ENCODE assay signal across 19 cellular contexts in the genomic region with DNA sequence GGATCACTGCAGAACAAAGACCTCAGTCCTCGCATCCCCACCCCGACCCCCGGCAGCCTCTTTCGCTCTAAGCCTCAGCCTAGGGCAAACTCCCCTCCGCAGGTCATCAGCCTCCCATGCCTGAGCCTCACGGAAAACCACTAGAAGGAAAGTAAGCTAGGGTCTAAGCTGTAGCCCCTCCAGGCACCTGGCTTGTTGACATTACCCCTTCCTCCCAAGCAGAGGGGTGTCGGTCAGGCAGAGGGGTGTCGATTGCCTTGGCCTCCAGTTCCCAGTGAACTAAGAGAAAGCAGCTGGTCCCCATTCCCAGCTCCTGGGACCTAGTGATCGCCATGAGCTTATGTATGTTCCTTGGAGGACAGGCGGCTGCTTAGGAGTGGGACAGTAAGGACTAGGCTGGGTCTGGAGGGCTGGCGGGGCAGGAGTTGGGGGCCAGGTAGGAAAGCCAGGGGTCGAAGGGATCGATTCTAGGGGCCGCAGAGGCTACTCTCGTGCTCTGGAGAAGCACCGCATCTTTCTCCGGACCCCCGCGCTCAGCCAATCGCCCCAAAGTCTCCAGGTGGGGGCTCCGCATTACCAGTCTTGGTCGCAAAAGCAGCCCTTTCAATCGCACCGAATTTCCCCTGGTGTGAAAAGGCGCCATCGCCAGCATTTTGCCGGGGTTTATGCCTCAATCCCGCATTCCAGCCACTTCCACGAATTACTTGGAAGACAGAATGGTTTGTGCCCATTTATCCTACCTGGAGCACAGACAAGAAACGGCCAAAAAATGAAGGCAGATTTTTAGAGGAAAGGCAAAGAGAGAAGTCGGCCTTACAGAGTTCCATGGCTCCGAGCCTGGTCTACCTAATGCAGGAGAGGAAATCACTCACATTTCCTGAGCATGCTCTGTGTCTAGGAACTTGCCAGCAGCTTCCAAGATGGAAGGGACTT. TPM values are rescaled to one million over a fixed set of nuclear protein-coding genes. Genes with fewer than 3 reads are reported as not detected.
DNase-seq lines count a peak whose midpoint lies in the region; ATAC-seq, FAIRE-seq and TF ChIP-seq lines count a peak whose summit lies in the region.
"Had no signal": no experiment of that assay in that cellular context is flagged by ENCODE, and none has a peak within 500 bp of the region (broad histone marks: within the 10 kb centered on the region; RNA-seq: fewer than 3 reads in every experiment).

No MANE protein-coding gene starts in this region.

- H3K27ac Mint-ChIP-seq in H9 (no peak overlapping the region), endothelial cell (ENCODE audit: unreplicated experiment) (no peak overlapping the region)
- H3K27ac Mint-ChIP-seq: CD8-positive, alpha-beta T cell had no signal

- TF ChIP-seq EP300 in H1 (IDR thresholded peaks at IDR 0.05; ENCODE audit: borderline replicate concordance in 1 of 2, low read depth in 2 of 2, low read length in 2 of 2) (no peak), esophagus muscularis mucosa (IDR thresholded peaks at IDR 0.05) (no peak)

- H3K27me3 ChIP-seq in H9 (ENCODE audit: insufficient read depth, low read length), result peaks cover 98% of the 10 kb centered on the region
- H3K27me3 ChIP-seq in H1 (replicated peaks in 1 of 4; ENCODE audit: control insufficient read depth in 3 of 4, extremely low read depth in 1 of 4, insufficient read depth in 3 of 4, low read length in 3 of 4), result peaks cover 93 to 100% (median 99%) of the 10 kb centered on the region in 4 experiments
- peaks cover 66 to 100% (median 92%) of the 10 kb centered on the region in 3 experiments for H3K27me3 ChIP-seq in neuronal stem cell (ENCODE audit: control insufficient read depth in 3 of 3, insufficient read depth in 3 of 3, low read depth in 1 of 3, low read length in 3 of 3)
- peaks cover 100% of the 10 kb centered on the region for H3K27me3 ChIP-seq in foreskin keratinocyte
- H3K27me3 ChIP-seq in esophagus muscularis mucosa, result peaks cover 11 to 100% (median 96%) of the 10 kb centered on the region in 4 donors

- H3K36me3 Mint-ChIP-seq in H9 (ENCODE audit: insufficient read depth in 1 of 3, low read depth in 3 of 3) (no peaks in the 10 kb centered on the region; a peak in 1 of 7 replicates), endothelial cell (ENCODE audit: low read depth, unreplicated experiment) (no peaks in the 10 kb centered on the region)
- H3K36me3 Mint-ChIP-seq: CD8-positive, alpha-beta T cell had no signal

- no peak overlapping the region for H3K27ac ChIP-seq in H9 (ENCODE audit: insufficient read length, low read depth, low read length)
- no peak overlapping the region for H3K27ac ChIP-seq in H1 (ENCODE audit: low read depth, low read length)
- no peak overlapping the region for H3K27ac ChIP-seq in neuronal stem cell (replicated peaks; ENCODE audit: low read length)
- no peak overlapping the region for H3K27ac ChIP-seq in foreskin keratinocyte
- no peak overlapping the region for H3K27ac ChIP-seq in esophagus muscularis mucosa (replicated peaks in 1 of 4)

- H3K56ac ChIP-seq in H9 (ENCODE audit: insufficient read length, low read depth, low read length) (no peak overlapping the region), H1 (replicated peaks; ENCODE audit: insufficient read length, low read depth, low read length) (no peak overlapping the region)

- H2BK12ac ChIP-seq in H9 (ENCODE audit: insufficient read length, low read depth, low read length) (no peak overlapping the region), H1 (ENCODE audit: low read depth, low read length) (0 out of 2 replicates have a peak overlapping the region, but pooled peaks have one; percentile 75), neuronal stem cell (ENCODE audit: low read length) (no peak overlapping the region)

- WGBS in H9 (ENCODE audit: extremely low coverage, insufficient read length, low lambda C conversion rate), result no CpG with 5 or more reads among the region's 32 CpGs
- 14% methylated on average over 27 of the region's 32 CpGs; no CpG with 5 or more reads in 1 of the 2 experiments for WGBS in H1 (ENCODE audit: extremely low coverage in 1 of 2, insufficient coverage in 1 of 2, insufficient read length in 1 of 2, insufficient replicate concordance in 2 of 2, low coverage in 1 of 2, low lambda C conversion rate in 2 of 2, missing lambda C conversion rate in 1 of 2), 2 experiments
- no CpG with 5 or more reads among the region's 32 CpGs for WGBS in neuronal stem cell (ENCODE audit: extremely low coverage in 2 of 2, insufficient read length in 2 of 2, insufficient replicate concordance in 1 of 2), 2 donors
- WGBS in esophagus muscularis mucosa, result 8% methylated on average over 29 of the region's 32 CpGs

- peaks cover 0 to 5% of the 10 kb centered on the region in 2 experiments; a peak in 2 of 5 replicates for H3K9me3 Mint-ChIP-seq in H9
- no peaks in the 10 kb centered on the region for H3K9me3 Mint-ChIP-seq in endothelial cell (ENCODE audit: unreplicated experiment)
- H3K9me3 Mint-ChIP-seq: CD8-positive, alpha-beta T cell had no signal

- H3K4me1 Mint-ChIP-seq in H9 (peaks cover 8 to 18% of the 10 kb centered on the region in 2 experiments; a peak in 3 of 4 replicates), endothelial cell (ENCODE audit: unreplicated experiment) (peaks cover 23% of the 10 kb centered on the region)

- peaks cover 100% of the 10 kb centered on the region for H3K27me3 Mint-ChIP-seq in H9 (ENCODE audit: low read depth)
- H3K27me3 Mint-ChIP-seq in endothelial cell (ENCODE audit: unreplicated experiment), result peaks cover 45% of the 10 kb centered on the region

- no peak overlapping the region for H3K4me2 ChIP-seq in H9 (ENCODE audit: insufficient read depth, insufficient read length, low read length)
- no peak overlapping the region for H3K4me2 ChIP-seq in H1 (ENCODE audit: insufficient read depth in 1 of 2, low read depth in 2 of 2, low read length in 2 of 2)
- H3K4me2 ChIP-seq in neuronal stem cell (ENCODE audit: insufficient read depth, low read length, poor library complexity, severe bottlenecking), result no peak overlapping the region

- TF ChIP-seq RAD21 in H1 (IDR thresholded peaks at IDR 0.05 in 1 of 2, conservative IDR thresholded peaks at IDR 0.05 in 1 of 2; ENCODE audit: low read depth in 2 of 2, low read length in 2 of 2), result no peak

- H3K23me2 ChIP-seq in H9 (ENCODE audit: insufficient read length, low read depth, low read length, poor library complexity, severe bottlenecking) (no peaks in the 10 kb centered on the region), H1 (ENCODE audit: low read depth, low read length) (peaks cover 2% of the 10 kb centered on the region; the same call in 1 of the 2 replicates)

- H4K20me1 ChIP-seq in H9 (ENCODE audit: control insufficient read depth, insufficient read depth, insufficient read length), result no peaks in the 10 kb centered on the region
- peaks cover 23 to 40% of the 10 kb centered on the region in 2 experiments for H4K20me1 ChIP-seq in H1 (replicated peaks in 1 of 2; ENCODE audit: control insufficient read depth in 1 of 2, insufficient read depth in 2 of 2, low read length in 2 of 2)

- no peaks in the 10 kb centered on the region for H3K4me1 ChIP-seq in H9 (ENCODE audit: insufficient read depth, low read length)
- peaks cover 3 to 13% (median 6%) of the 10 kb centered on the region in 4 experiments for H3K4me1 ChIP-seq in H1 (replicated peaks in 1 of 4; ENCODE audit: control insufficient read depth in 3 of 4, insufficient read depth in 4 of 4, low read length in 3 of 4)
- H3K4me1 ChIP-seq in neuronal stem cell (ENCODE audit: control insufficient read depth in 2 of 2, insufficient read depth in 1 of 2, low read depth in 1 of 2, low read length in 2 of 2), result no peaks in the 10 kb centered on the region
- H3K4me1 ChIP-seq in foreskin keratinocyte, result no peaks in the 10 kb centered on the region
- H3K4me1 ChIP-seq in esophagus muscularis mucosa, result peaks cover 7 to 32% (median 23%) of the 10 kb centered on the region in 4 donors
- H3K4me1 ChIP-seq: BE2C had no signal

- no peaks in the 10 kb centered on the region for H3K9me3 ChIP-seq in H9 (ENCODE audit: control insufficient read depth, low read depth, low read length)
- no peaks in the 10 kb centered on the region for H3K9me3 ChIP-seq in H1 (ENCODE audit: insufficient read depth in 2 of 2, low read depth in 1 of 2, low read length in 1 of 2)
- peaks cover 2 to 7% of the 10 kb centered on the region in 2 donors for H3K9me3 ChIP-seq in neuronal stem cell (replicated peaks in 1 of 2; ENCODE audit: control insufficient read depth in 2 of 2, insufficient read depth in 1 of 2, low read depth in 1 of 2, low read length in 2 of 2)
- no peaks in the 10 kb centered on the region for H3K9me3 ChIP-seq in esophagus muscularis mucosa
- H3K9me3 ChIP-seq: BE2C had no signal

- H4K5ac ChIP-seq in H9 (ENCODE audit: insufficient read length, low read depth, low read length) (no peak overlapping the region), H1 (ENCODE audit: insufficient read length, low read depth, low read length) (no peak overlapping the region)

- ATAC-seq in foreskin keratinocyte, result no peak
- ATAC-seq: CD8-positive, alpha-beta T cell had no signal

- H2BK15ac ChIP-seq in H9 (ENCODE audit: low read depth, low read length), result no peak overlapping the region
- peak overlapping the region; percentile 46; the same call in 1 of the 2 replicates for H2BK15ac ChIP-seq in H1 (ENCODE audit: low read length)
- no peak overlapping the region for H2BK15ac ChIP-seq in neuronal stem cell (ENCODE audit: low read length)

- CTCF ChIA-PET in H1 (lab: Charles Lee; ENCODE audit: partially characterized antibody), result interaction anchor here (0.8 to 3.8 kb wide), 12 partner anchors 10 to 129 kb away, joined by 3 to 34 read pairs (median 5); partner anchors contain the start of gene PRAC2

- H3K4ac ChIP-seq in H9 (ENCODE audit: low read depth, low read length) (no peak overlapping the region), H1 (replicated peaks; ENCODE audit: insufficient read length, low read depth, low read length) (no peak overlapping the region), neuronal stem cell (ENCODE audit: low read length) (no peak overlapping the region)

- H3K4me3 Mint-ChIP-seq in H9, result peak overlapping the region in 1 of 2 experiments; percentile 17; a peak in 1 of 5 replicates
- H3K4me3 Mint-ChIP-seq in endothelial cell (ENCODE audit: unreplicated experiment), result no peak overlapping the region
- H3K4me3 Mint-ChIP-seq: CD8-positive, alpha-beta T cell had no signal

- H3K36me3 ChIP-seq in H1 (ENCODE audit: control insufficient read depth in 2 of 4, insufficient read depth in 4 of 4, low read length in 3 of 4) (peaks cover 0 to 5% (median 0%) of the 10 kb centered on the region in 4 experiments; a peak in 1 of 8 replicates), neuronal stem cell (replicated peaks in 1 of 2; ENCODE audit: control insufficient read depth in 2 of 2, insufficient read depth in 2 of 2, low read length in 2 of 2) (no peaks in the 10 kb centered on the region), esophagus muscularis mucosa (no peaks in the 10 kb centered on the region)
- H3K36me3 ChIP-seq: BE2C had no signal

- no peak overlapping the region for H3K23ac ChIP-seq in H9 (ENCODE audit: insufficient read length, low read depth, low read length)
- no peak overlapping the region for H3K23ac ChIP-seq in H1 (ENCODE audit: insufficient read length)
- peak overlapping the region; percentile 2 for H3K23ac ChIP-seq in neuronal stem cell (ENCODE audit: low read depth, low read length, poor library complexity)

- H3K79me1 ChIP-seq in H9 (ENCODE audit: insufficient read depth, low read depth, low read length, poor library complexity, severe bottlenecking), result no peaks in the 10 kb centered on the region
- no peaks in the 10 kb centered on the region for H3K79me1 ChIP-seq in H1 (ENCODE audit: low read depth, low read length)
- no peaks in the 10 kb centered on the region for H3K79me1 ChIP-seq in neuronal stem cell (ENCODE audit: low read depth, low read length)

- no peak overlapping the region for H2BK120ac ChIP-seq in H9 (ENCODE audit: low read depth, low read length, poor library complexity, severe bottlenecking)
- H2BK120ac ChIP-seq in H1 (replicated peaks; ENCODE audit: low read depth, low read length), result no peak overlapping the region
- H2BK120ac ChIP-seq in neuronal stem cell (ENCODE audit: low read depth, low read length), result no peak overlapping the region

- H3K9ac ChIP-seq in H9 (ENCODE audit: extremely low read depth, insufficient read length, low read length) (no peak overlapping the region), H1 (replicated peaks in 1 of 4; ENCODE audit: extremely low read depth in 1 of 4, low read depth in 3 of 4, low read length in 3 of 4) (no peak overlapping the region), neuronal stem cell (ENCODE audit: low read depth, low read length, poor library complexity) (no peak overlapping the region)

- H3K14ac ChIP-seq in H9 (ENCODE audit: insufficient read depth, low read length) (no peak overlapping the region; the same call in 1 of the 2 replicates), H1 (ENCODE audit: insufficient read length) (no peak overlapping the region), neuronal stem cell (ENCODE audit: low read length) (no peak overlapping the region)

- H2AK5ac ChIP-seq in H9 (ENCODE audit: insufficient read length, low read length) (no peak overlapping the region), H1 (ENCODE audit: low read depth, low read length) (peak overlapping the region; percentile 65; the same call in 1 of the 2 replicates), neuronal stem cell (ENCODE audit: low read depth, low read length) (no peak overlapping the region)

- H2BK20ac ChIP-seq in H9 (ENCODE audit: low read depth, low read length, poor library complexity, severe bottlenecking), result no peak overlapping the region
- peak overlapping the region; percentile 61; the same call in 1 of the 2 replicates for H2BK20ac ChIP-seq in H1 (ENCODE audit: low read length)

- TF ChIP-seq POLR2A in H1 (IDR thresholded peaks at IDR 0.05; ENCODE audit: control extremely low read depth in 1 of 2, low read depth in 2 of 2, low read length in 2 of 2) (no peak), esophagus muscularis mucosa (IDR thresholded peaks at IDR 0.05; ENCODE audit: low read depth) (no peak)

- H4K91ac ChIP-seq in H9 (ENCODE audit: insufficient read length, low read depth, low read length) (no peak overlapping the region), H1 (replicated peaks; ENCODE audit: insufficient read length, low read length) (no peak overlapping the region), neuronal stem cell (ENCODE audit: low read depth, low read length, poor library complexity) (no peak overlapping the region)

- intact Hi-C loops in esophagus muscularis mucosa (cut with DNase I), result no loop called here

- no peak for FAIRE-seq in H1 (lab: Jason Lieb, UNC)
- FAIRE-seq: D721Med, H54 had no signal

- H3K4me3 ChIP-seq in H1 (ENCODE audit: extremely low read depth in 1 of 4, insufficient read depth in 2 of 4, low read depth in 3 of 4, low read length in 4 of 4) (no peak overlapping the region), neuronal stem cell (ENCODE audit: low read length in 2 of 2) (no peak overlapping the region), esophagus muscularis mucosa (no peak overlapping the region)

- DNase-seq in ELF-1 (ENCODE audit: low read depth, low spot score) (peak; percentile 69), H9 (peak; percentile 64), H1 (ENCODE audit: low read depth in 1 of 2, low spot score in 2 of 2) (no peak), neuronal stem cell (ENCODE audit: low spot score) (no peak), endothelial cell (ENCODE audit: low spot score) (no peak), foreskin keratinocyte (no peak), esophagus muscularis mucosa (ENCODE audit: extremely low spot score) (no peak)
- DNase-seq: BE2C; CD8-positive, alpha-beta T cell; DMS79 treated with DMSO at 0.1 percent for 48 hours; KBM-7; NCI-H1092 treated with DMSO at 0.1 percent for 48 hours; NCI-H1694; NCI-H748 treated with DMSO at 0.1 percent for 48 hours; SHP77 treated with DMSO at 0.1 percent for 48 hours had no signal

- TF ChIP-seq CTCF in H9 (conservative IDR thresholded peaks at IDR 0.05) (no peak), H1 (IDR thresholded peaks at IDR 0.05; ENCODE audit: control extremely low read depth in 1 of 3, insufficient read depth in 1 of 3, low read depth in 1 of 3, low read length in 3 of 3) (no peak), endothelial cell (IDR thresholded peaks at IDR 0.05; ENCODE audit: unreplicated experiment) (no peak), foreskin keratinocyte (conservative IDR thresholded peaks at IDR 0.05) (no peak), esophagus muscularis mucosa (IDR thresholded peaks at IDR 0.05) (no peak)

- no peak overlapping the region for H4K8ac ChIP-seq in H9 (replicated peaks; ENCODE audit: insufficient read length, low read depth, low read length)
- H4K8ac ChIP-seq in H1 (ENCODE audit: extremely low read depth, insufficient read depth, low read length), result no peak overlapping the region; the same call in 1 of the 2 replicates
- H4K8ac ChIP-seq in neuronal stem cell (ENCODE audit: low read depth, low read length), result no peak overlapping the region

- POLR2A ChIA-PET in H1 (lab: Charles Lee; ENCODE audit: partially characterized antibody), result no interaction called here

- no peak overlapping the region for H3T11ph ChIP-seq in H9 (ENCODE audit: low read length)

- H3K79me2 ChIP-seq in H9 (ENCODE audit: insufficient read depth, low read length) (no peaks in the 10 kb centered on the region), H1 (ENCODE audit: control insufficient read depth in 1 of 2, insufficient read depth in 2 of 2, low read length in 2 of 2) (no peaks in the 10 kb centered on the region)

- H3K18ac ChIP-seq in H9 (ENCODE audit: insufficient read length, low read depth, low read length) (no peak overlapping the region), H1 (ENCODE audit: extremely low read depth, low read length) (no peak overlapping the region), neuronal stem cell (ENCODE audit: low read length) (no peak overlapping the region)

- H2AFZ ChIP-seq in H9 (ENCODE audit: low read length), result no peak overlapping the region
- no peak overlapping the region for H2AFZ ChIP-seq in H1 (ENCODE audit: low read length)
- H2AFZ ChIP-seq in neuronal stem cell (ENCODE audit: low read length), result no peak overlapping the region

- no peak overlapping the region for H2BK5ac ChIP-seq in H9 (ENCODE audit: insufficient read length, low read length)
- no peak overlapping the region for H2BK5ac ChIP-seq in H1 (ENCODE audit: low read depth, low read length)
- H2BK5ac ChIP-seq in neuronal stem cell (ENCODE audit: low read length), result no peak overlapping the region

RNA-seq across cellular contexts. Expression of gene HOXB13, which starts 21.3 kb away (rescaled TPM):
- total RNA-seq in H9 (2021) (not detected in 2 replicates), endothelial cell (ENCODE audit: unreplicated experiment) (not detected), foreskin keratinocyte (not detected in 2 replicates), esophagus muscularis mucosa (not detected)
- total RNA-seq in H1 (2021; fragmentation: NEBNext Ultra II Directional; extraction: Animal tissue kit (Norgen Biotek cat#: 25700)), result not detected in 2 replicates
- polyA plus RNA-seq in H1 (2011; rRNA removed) (not detected in 2 replicates), foreskin keratinocyte (not detected in 2 replicates)
- polyA plus RNA-seq in H1 (2011; cell fraction: cytosol; rRNA removed), result not detected
- polyA plus RNA-seq in H1 (2011; cell fraction: nucleus; rRNA removed), result not detected
- polyA plus RNA-seq in H1 (2012, experiment 1 of 2), result not detected in 4 replicates
- not detected for polyA plus RNA-seq in H1 (2012, experiment 2 of 2)
- not detected for polyA plus RNA-seq in H1 (2013, experiment 1 of 2)
- not detected for polyA plus RNA-seq in H1 (2013, experiment 2 of 2)
- not detected in 2 replicates for polyA minus RNA-seq in H1 (2011; rRNA and poly(A)+ RNA removed)
- polyA minus RNA-seq in H1 (2011; cell fraction: cytosol; rRNA and poly(A)+ RNA removed), result not detected
- polyA minus RNA-seq in H1 (2011; cell fraction: nucleus; rRNA and poly(A)+ RNA removed), result not detected
- not detected for polyA plus RNA-seq in neuronal stem cell (2013, experiment 1 of 2)
- polyA plus RNA-seq in neuronal stem cell (2013, experiment 2 of 2), result not detected
- total RNA-seq: CD8-positive, alpha-beta T cell; MCF 10A had no signal
- polyA plus RNA-seq: AG04450 had no signal

RNA-seq across cellular contexts. Expression of gene PRAC2, which starts 26.9 kb away (rescaled TPM):
- total RNA-seq in H9 (2021) (not detected in 2 replicates), endothelial cell (ENCODE audit: unreplicated experiment) (not detected), foreskin keratinocyte (not detected in 2 replicates), esophagus muscularis mucosa (not detected)
- total RNA-seq in H1 (2021; fragmentation: NEBNext Ultra II Directional; extraction: Animal tissue kit (Norgen Biotek cat#: 25700)), result not detected in 2 replicates
- polyA plus RNA-seq in H1 (2011; rRNA removed) (not detected in 2 replicates), foreskin keratinocyte (not detected in 2 replicates)
- not detected for polyA plus RNA-seq in H1 (2011; cell fraction: cytosol; rRNA removed)
- polyA plus RNA-seq in H1 (2011; cell fraction: nucleus; rRNA removed), result not detected
- polyA plus RNA-seq in H1 (2012, experiment 1 of 2), result not detected in 4 replicates
- not detected for polyA plus RNA-seq in H1 (2012, experiment 2 of 2)
- not detected for polyA plus RNA-seq in H1 (2013, experiment 1 of 2)
- polyA plus RNA-seq in H1 (2013, experiment 2 of 2), result not detected
- polyA minus RNA-seq in H1 (2011; rRNA and poly(A)+ RNA removed), result not detected in 2 replicates
- not detected for polyA minus RNA-seq in H1 (2011; cell fraction: cytosol; rRNA and poly(A)+ RNA removed)
- polyA minus RNA-seq in H1 (2011; cell fraction: nucleus; rRNA and poly(A)+ RNA removed), result not detected
- polyA plus RNA-seq in neuronal stem cell (2013, experiment 1 of 2), result not detected
- polyA plus RNA-seq in neuronal stem cell (2013, experiment 2 of 2), result not detected
- total RNA-seq: CD8-positive, alpha-beta T cell; MCF 10A had no signal
- polyA plus RNA-seq: AG04450 had no signal

RNA-seq across cellular contexts. Expression of gene PRAC1, which starts 27.6 kb away (rescaled TPM):
- not detected in 2 replicates for total RNA-seq in H9 (2021)
- not detected in 2 replicates for total RNA-seq in H1 (2021; fragmentation: NEBNext Ultra II Directional; extraction: Animal tissue kit (Norgen Biotek cat#: 25700))
- not detected in 2 replicates for polyA plus RNA-seq in H1 (2011; rRNA removed)
- not detected for polyA plus RNA-seq in H1 (2011; cell fraction: cytosol; rRNA removed)
- polyA plus RNA-seq in H1 (2011; cell fraction: nucleus; rRNA removed), result not detected
- not detected in 4 replicates for polyA plus RNA-seq in H1 (2012, experiment 1 of 2)
- polyA plus RNA-seq in H1 (2012, experiment 2 of 2), result not detected
- polyA plus RNA-seq in H1 (2013, experiment 1 of 2), result not detected
- not detected for polyA plus RNA-seq in H1 (2013, experiment 2 of 2)
- polyA minus RNA-seq in H1 (2011; rRNA and poly(A)+ RNA removed), result not detected in 2 replicates
- not detected for polyA minus RNA-seq in H1 (2011; cell fraction: cytosol; rRNA and poly(A)+ RNA removed)
- not detected for polyA minus RNA-seq in H1 (2011; cell fraction: nucleus; rRNA and poly(A)+ RNA removed)
- polyA plus RNA-seq in neuronal stem cell (2013, experiment 1 of 2), result not detected
- polyA plus RNA-seq in neuronal stem cell (2013, experiment 2 of 2), result not detected
- not detected for total RNA-seq in endothelial cell (ENCODE audit: unreplicated experiment)
- total RNA-seq in foreskin keratinocyte, result not detected in 2 replicates
- not detected in 2 replicates for polyA plus RNA-seq in foreskin keratinocyte
- total RNA-seq in esophagus muscularis mucosa, result not detected
- total RNA-seq: CD8-positive, alpha-beta T cell; MCF 10A had no signal
- polyA plus RNA-seq: AG04450 had no signal

Comparison
In these comparisons a context has a peak if more than half of its experiments do, and no peak if none do; other contexts are left out.
1. DNase-seq: peak in ELF-1 (single experiment) and H9 (single experiment); none in H1 (0 of 2), neuronal stem cell (single experiment), endothelial cell (single experiment), foreskin keratinocyte (0 of 2) and esophagus muscularis mucosa (single experiment).